17 cellular contexts compared by ENCODE assay signal in the genomic region with DNA sequence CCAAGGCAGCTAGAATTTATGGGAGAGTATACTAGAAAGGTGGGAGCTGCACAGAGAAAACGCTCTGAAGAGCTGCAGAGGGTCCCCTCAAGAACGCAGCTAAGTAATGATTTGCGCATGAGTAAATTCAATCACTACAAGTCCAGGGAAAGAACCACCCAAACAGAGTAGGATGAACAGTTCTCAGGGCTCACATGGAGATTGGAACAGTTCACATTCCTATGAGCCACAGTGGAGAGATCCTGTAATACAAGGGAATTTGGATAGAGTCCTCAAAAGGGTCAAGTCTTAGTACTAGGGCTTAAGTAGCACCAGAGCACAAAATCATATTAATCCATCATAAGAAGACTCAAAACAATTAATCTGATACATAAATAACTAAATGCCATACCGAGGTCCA. TPM values are rescaled to one million over a fixed set of nuclear protein-coding genes. Genes with fewer than 3 reads are reported as not detected.
DNase-seq lines count a peak whose midpoint lies in the region; ATAC-seq and TF ChIP-seq lines count a peak whose summit lies in the region.
"Had no signal": no experiment of that assay in that cellular context is flagged by ENCODE, and none has a peak within 500 bp of the region (broad histone marks: within the 10 kb centered on the region; RNA-seq: fewer than 3 reads in every experiment).

No MANE protein-coding gene starts in this region.

- peaks cover 94% of the 10 kb centered on the region for H4K20me1 ChIP-seq in neural progenitor cell (ENCODE audit: low read depth)

- H3K9me3 Mint-ChIP-seq in HFFc6: no peaks in the 10 kb centered on the region
- no peaks in the 10 kb centered on the region for H3K9me3 Mint-ChIP-seq in neural progenitor cell
- H3K9me3 Mint-ChIP-seq: natural killer cell treated with Interleukin-12 subunit alpha and Interleukin-12 subunit beta and Interleukin-15 and Interleukin-18, amount 100 ng/mL, for 72 hours had no signal

- POLR2A ChIA-PET in RWPE1 (lab: Yijun Ruan, JAX; ENCODE audit: low non-redundant PET): no interaction called here

- no peak overlapping the region for H3K9ac ChIP-seq in neural progenitor cell

- DNase-seq in AG20443 (ENCODE audit: low spot score): peak; percentile 9
- no peak for DNase-seq in HFFc6
- DNase-seq in brain microvascular endothelial cell: peak; percentile 11
- DNase-seq in neural progenitor cell (ENCODE audit: low spot score): peak; percentile 29
- DNase-seq in RWPE1 (ENCODE audit: low spot score): no peak
- DNase-seq in KG1 (lab: John Stamatoyannopoulos, UW): no peak
- DNase-seq in C1 segment of cervical spinal cord (lab: John Stamatoyannopoulos, UW): no peak
- DNase-seq: activated naive CD4-positive, alpha-beta T cell; aorta; DMS79 treated with DMSO at 0.1 percent for 48 hours; gastrocnemius medialis; NCI-H1694; SIG-M5; spleen had no signal

- H3K4me3 ChIP-seq in brain microvascular endothelial cell (ENCODE audit: low read depth, low read length) (no peak overlapping the region), neural progenitor cell (no peak overlapping the region)
- H3K4me3 ChIP-seq: gastrocnemius medialis, spleen had no signal

- peak overlapping the region; percentile 35 for H3K27ac Mint-ChIP-seq in HFFc6
- no peak overlapping the region for H3K27ac Mint-ChIP-seq in neural progenitor cell
- H3K27ac Mint-ChIP-seq: natural killer cell treated with Interleukin-12 subunit alpha and Interleukin-12 subunit beta and Interleukin-15 and Interleukin-18, amount 100 ng/mL, for 72 hours; progenitor cell of endocrine pancreas had no signal

- no peaks in the 10 kb centered on the region for H3K27me3 ChIP-seq in brain microvascular endothelial cell (replicated peaks)
- H3K27me3 ChIP-seq in neural progenitor cell: no peaks in the 10 kb centered on the region
- H3K27me3 ChIP-seq: gastrocnemius medialis, spleen had no signal

- CTCF ChIA-PET in RWPE1 (lab: Yijun Ruan, JAX): interaction anchor here (0.5 kb wide), 2 partner anchors 11 to 95 kb away, joined by 6 read pairs; no protein-coding TSS in a partner anchor

- no peak overlapping the region for H3K4me2 ChIP-seq in neural progenitor cell

- H2AFZ ChIP-seq in neural progenitor cell (replicated peaks): no peak overlapping the region

- H3F3A ChIP-seq in neural progenitor cell (ENCODE audit: low read depth): no peaks in the 10 kb centered on the region

- TF ChIP-seq CTCF in HFFc6 (IDR thresholded peaks at IDR 0.05): no peak
- no peak for TF ChIP-seq CTCF in brain microvascular endothelial cell (IDR thresholded peaks at IDR 0.05; ENCODE audit: low read depth, low read length, missing control alignments)
- TF ChIP-seq CTCF in neural progenitor cell (IDR thresholded peaks at IDR 0.05): no peak
- no peak for TF ChIP-seq CTCF in RWPE1 (conservative IDR thresholded peaks at IDR 0.05; ENCODE audit: low read depth)

- H3K36me3 ChIP-seq in brain microvascular endothelial cell (replicated peaks) (no peaks in the 10 kb centered on the region), neural progenitor cell (no peaks in the 10 kb centered on the region)
- H3K36me3 ChIP-seq: gastrocnemius medialis had no signal

- H3K36me3 Mint-ChIP-seq in HFFc6 (ENCODE audit: low read depth) (0 out of 2 replicates have a peak, but pooled peaks cover under 1% of the 10 kb centered on the region), neural progenitor cell (peaks cover 12% of the 10 kb centered on the region)
- H3K36me3 Mint-ChIP-seq: natural killer cell treated with Interleukin-12 subunit alpha and Interleukin-12 subunit beta and Interleukin-15 and Interleukin-18, amount 100 ng/mL, for 72 hours had no signal

- in situ Hi-C loops in brain microvascular endothelial cell (cut with HindIII; ENCODE audit: low pct_ligation_motif_present, low sequenced_read_pairs): no loop called here

- no peaks in the 10 kb centered on the region for H3K9me3 ChIP-seq in neural progenitor cell (ENCODE audit: low read depth)
- H3K9me3 ChIP-seq: gastrocnemius medialis, spleen had no signal

- peaks cover 10% of the 10 kb centered on the region for H3K4me1 ChIP-seq in neural progenitor cell
- H3K4me1 ChIP-seq: gastrocnemius medialis had no signal

- peaks cover 24% of the 10 kb centered on the region for H3K4me1 Mint-ChIP-seq in HFFc6 (ENCODE audit: low read depth)
- H3K4me1 Mint-ChIP-seq in neural progenitor cell: peaks cover 10% of the 10 kb centered on the region

- no peak for ATAC-seq in GM18858 (IDR thresholded peaks at IDR 0.05; ENCODE audit: unreplicated experiment)
- ATAC-seq: gastrocnemius medialis; natural killer cell treated with Interleukin-12 subunit alpha and Interleukin-12 subunit beta and Interleukin-15 and Interleukin-18, amount 100 ng/mL, for 72 hours had no signal

- no peak overlapping the region for H3K27ac ChIP-seq in brain microvascular endothelial cell
- H3K27ac ChIP-seq in neural progenitor cell: peak overlapping the region; percentile 46
- no peak overlapping the region for H3K27ac ChIP-seq in RWPE1
- H3K27ac ChIP-seq: gastrocnemius medialis, spleen had no signal

- H3K79me2 ChIP-seq in neural progenitor cell (ENCODE audit: low read depth): peaks cover 99% of the 10 kb centered on the region

- no peak overlapping the region for H3K4me3 Mint-ChIP-seq in HFFc6
- no peak overlapping the region for H3K4me3 Mint-ChIP-seq in neural progenitor cell
- H3K4me3 Mint-ChIP-seq: natural killer cell treated with Interleukin-12 subunit alpha and Interleukin-12 subunit beta and Interleukin-15 and Interleukin-18, amount 100 ng/mL, for 72 hours had no signal

- no peaks in the 10 kb centered on the region; the same call in 1 of the 2 replicates for H3K27me3 Mint-ChIP-seq in HFFc6 (ENCODE audit: insufficient read depth)
- H3K27me3 Mint-ChIP-seq in neural progenitor cell (ENCODE audit: insufficient read depth, low read depth): no peaks in the 10 kb centered on the region
- H3K27me3 Mint-ChIP-seq: natural killer cell treated with Interleukin-12 subunit alpha and Interleukin-12 subunit beta and Interleukin-15 and Interleukin-18, amount 100 ng/mL, for 72 hours; progenitor cell of endocrine pancreas had no signal

RNA-seq across cellular contexts. Expression of gene OLA1, which starts 12.7 kb away (rescaled TPM):
- 100 to 1,000 TPM; 105 to 123 (median 106) TPM for total RNA-seq in HFFc6 (2021; fragmentation: NEBNext Ultra II Directional; extraction: Animal tissue kit (Norgen Biotek cat#: 25700))
- total RNA-seq in neural progenitor cell (ENCODE audit: low replicate concordance): 186 and 323 TPM in 2 replicates

Comparison
In these comparisons a context has a peak if more than half of its experiments do, and no peak if none do; other contexts are left out.
1. DNase-seq: peak in AG20443 (single experiment), brain microvascular endothelial cell (single experiment) and neural progenitor cell (single experiment); none in HFFc6 (single experiment), RWPE1 (single experiment), KG1 (single experiment) and C1 segment of cervical spinal cord (0 of 14).